8 cellular contexts compared by ENCODE assay signal in the genomic region with DNA sequence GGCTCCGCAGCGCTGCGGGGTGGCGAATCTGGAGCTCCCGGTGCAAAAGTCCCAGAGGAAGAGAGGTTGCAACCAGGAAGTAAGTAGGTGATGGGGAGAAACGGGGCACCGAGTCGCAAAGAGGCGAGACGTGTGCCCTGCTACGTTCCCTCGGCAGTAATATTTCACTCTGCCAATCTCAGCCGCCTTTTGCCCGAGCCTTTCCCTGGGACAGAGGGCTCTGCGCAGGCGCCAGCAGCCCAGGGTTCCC. TPM values are rescaled to one million over a fixed set of nuclear protein-coding genes. Genes with fewer than 3 reads are reported as not detected.
DNase-seq lines count a peak whose midpoint lies in the region; ATAC-seq and TF ChIP-seq lines count a peak whose summit lies in the region.

TSS of gene NR1D1 (minus strand) at position 171 of the 250 bp plus-strand sequence. CDS start 495 bp downstream, outside the sequence.

- H3K4me3 ChIP-seq in SJSA1, result peak within 1 kb of the TSS; percentile 50
- peak within 1 kb of the TSS; percentile 89 for H3K4me3 ChIP-seq in fibroblast of pulmonary artery (replicated peaks; ENCODE audit: low read depth, low read length)
- H3K4me3 ChIP-seq in ovary, result peak within 1 kb of the TSS; percentile 65

- intact Hi-C loops in ovary (cut with DNase I), result no loop called here

- no peak for TF ChIP-seq POLR2A in ovary (IDR thresholded peaks at IDR 0.05)

- H3K4me1 ChIP-seq in ES-I3 (ENCODE audit: insufficient read depth, low read length), result peaks cover 27% of the 10 kb centered on the region
- peaks cover 29% of the 10 kb centered on the region for H3K4me1 ChIP-seq in SJSA1 (replicated peaks)
- H3K4me1 ChIP-seq in ovary (ENCODE audit: insufficient read depth), result peaks cover 42% of the 10 kb centered on the region

- TF ChIP-seq CTCF in fibroblast of pulmonary artery (IDR thresholded peaks at IDR 0.05; ENCODE audit: low read length, missing control alignments), result no peak
- TF ChIP-seq CTCF in ovary (IDR thresholded peaks at IDR 0.05), result no peak

- H3K36me3 ChIP-seq in ES-I3 (ENCODE audit: insufficient read depth, low read length) (no peaks in the 10 kb centered on the region), SJSA1 (peaks cover 32% of the 10 kb centered on the region), ovary (no peaks in the 10 kb centered on the region)

- H3K27ac ChIP-seq in SJSA1, result peak within 1 kb of the TSS; percentile 80
- peak within 1 kb of the TSS; percentile 89 to 96 for H3K27ac ChIP-seq in ovary

- DNase-seq in SJSA1 (ENCODE audit: low read depth in 1 of 2, low spot score in 2 of 2), result no peak
- DNase-seq in fibroblast of pulmonary artery (ENCODE audit: low read depth), result no peak
- DNase-seq in ovary, result no peak
- DNase-seq in GM19240 (ENCODE audit: insufficient read length, low spot score), result no peak
- DNase-seq in NCI-H2107 treated with DMSO at 0.1 percent for 48 hours (lab: John Stamatoyannopoulos, UW; ENCODE audit: unreplicated experiment), result no peak
- DNase-seq in AML-193 (lab: John Stamatoyannopoulos, UW), result no peak

- no peaks in the 10 kb centered on the region for H3K27me3 ChIP-seq in SJSA1 (replicated peaks)
- H3K27me3 ChIP-seq in ovary, result no peaks in the 10 kb centered on the region

- H3K9me3 ChIP-seq in ES-I3 (ENCODE audit: control insufficient read depth, insufficient read depth, low read length), result no peaks in the 10 kb centered on the region
- no peaks in the 10 kb centered on the region for H3K9me3 ChIP-seq in SJSA1 (replicated peaks)
- H3K9me3 ChIP-seq in ovary, result no peaks in the 10 kb centered on the region

- WGBS in ovary, 3 donors, result 0% methylated on average over 16 of the region's 16 CpGs

- TF ChIP-seq EP300 in ovary (IDR thresholded peaks at IDR 0.05), result no peak

- ATAC-seq in GM18909 (IDR thresholded peaks at IDR 0.05; ENCODE audit: poor library complexity, unreplicated experiment), result no peak

- H3K9ac ChIP-seq in ES-I3 (ENCODE audit: low read depth, low read length), result peak within 1 kb of the TSS; percentile 45

RNA-seq across cellular contexts. Expression of gene NR1D1, which starts in this region (rescaled TPM):
- 1.0 and 1.8 TPM in 2 replicates for total RNA-seq in SJSA1 (2014; rRNA removed; shearing (Covaris generic))
- total RNA-seq in ovary, result 10 to 100 TPM; 10.7 to 73.8 (median 23.7) TPM
- polyA plus RNA-seq in ovary, result 10 to 100 TPM; 11.8 to 59.0 TPM
